In the genomic region with DNA sequence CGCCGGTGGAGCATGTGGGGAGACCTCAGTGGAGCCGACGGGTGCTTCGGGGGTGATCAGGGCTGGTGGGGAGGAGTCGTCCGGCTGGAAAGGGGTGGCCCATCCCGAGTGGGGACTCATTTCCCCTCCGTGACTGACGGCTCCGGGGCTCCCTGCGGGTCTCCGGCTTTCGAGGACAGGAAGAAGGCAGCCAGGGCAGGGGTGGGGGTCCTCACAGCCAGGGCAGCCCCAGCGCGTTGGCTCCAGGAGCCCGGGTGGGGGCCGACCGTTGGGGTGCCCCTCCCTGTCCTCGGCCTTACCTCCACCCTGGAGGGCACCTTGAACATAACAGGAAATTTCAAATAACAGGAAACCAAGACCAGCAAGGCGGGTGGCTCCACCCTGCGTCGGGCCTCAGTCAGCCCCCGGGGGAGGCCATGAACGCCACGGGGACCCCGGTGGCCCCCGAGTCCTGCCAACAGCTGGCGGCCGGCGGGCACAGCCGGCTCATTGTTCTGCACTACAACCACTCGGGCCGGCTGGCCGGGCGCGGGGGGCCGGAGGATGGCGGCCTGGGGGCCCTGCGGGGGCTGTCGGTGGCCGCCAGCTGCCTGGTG, we compare ENCODE assay signal across 9 cellular contexts. TPM values are rescaled to one million over a fixed set of nuclear protein-coding genes. Genes with fewer than 3 reads are reported as not detected.
DNase-seq lines count a peak whose midpoint lies in the region; ATAC-seq and TF ChIP-seq lines count a peak whose summit lies in the region.
"Had no signal": no experiment of that assay in that cellular context is flagged by ENCODE, and none has a peak within 500 bp of the region (broad histone marks: within the 10 kb centered on the region; RNA-seq: fewer than 3 reads in every experiment).

S1PR4 (plus strand) TSS at position 393 of the 596 bp plus-strand sequence; CDS start at position 417, 24 bp downstream.

- TF ChIP-seq CTCF in body of pancreas (IDR thresholded peaks at IDR 0.05), result no peak

- no peaks in the 10 kb centered on the region for H3K36me3 ChIP-seq in body of pancreas (replicated peaks in 1 of 2; ENCODE audit: insufficient read depth in 1 of 2, low read depth in 2 of 2)

- no peaks in the 10 kb centered on the region for H3K9me3 Mint-ChIP-seq in T-helper 1 cell treated with Interleukin-12 subunit alpha and Interleukin-12 subunit beta and Interleukin-4 antibody, amounts not matched to agents 30 μg/mL and 1 μg/mL, for 36 hours

- TF ChIP-seq POLR2A in body of pancreas (IDR thresholded peaks at IDR 0.05), result peak in 1 of 3 donors; percentile 20

- peak; percentile 54 for ATAC-seq in GM19463 (IDR thresholded peaks at IDR 0.05; ENCODE audit: unreplicated experiment)
- ATAC-seq in body of pancreas, result peak; percentile 30
- ATAC-seq in HG02571 (IDR thresholded peaks at IDR 0.05; ENCODE audit: unreplicated experiment), result no peak

- H3K27ac Mint-ChIP-seq in T-helper 1 cell treated with Interleukin-12 subunit alpha and Interleukin-12 subunit beta and Interleukin-4 antibody, amounts not matched to agents 30 μg/mL and 1 μg/mL, for 36 hours, result peak within 1 kb of the TSS; percentile 94

- H3K27ac ChIP-seq in body of pancreas, result peak within 1 kb of the TSS in 1 of 4 donors; percentile 64

- peak within 1 kb of the TSS; percentile 98 for H3K4me3 Mint-ChIP-seq in T-helper 1 cell treated with Interleukin-12 subunit alpha and Interleukin-12 subunit beta and Interleukin-4 antibody, amounts not matched to agents 30 μg/mL and 1 μg/mL, for 36 hours

- H3K4me1 ChIP-seq in body of pancreas, result no peaks in the 10 kb centered on the region

- WGBS in body of pancreas, 2 donors, result 60 to 76% methylated on average over 17 to 37 of the region's 42 CpGs

- H3K4me1 Mint-ChIP-seq in T-helper 1 cell treated with Interleukin-12 subunit alpha and Interleukin-12 subunit beta and Interleukin-4 antibody, amounts not matched to agents 30 μg/mL and 1 μg/mL, for 36 hours (ENCODE audit: low read depth), result peaks cover 16% of the 10 kb centered on the region

- no peaks in the 10 kb centered on the region for H3K27me3 ChIP-seq in body of pancreas

- H3K36me3 Mint-ChIP-seq in T-helper 1 cell treated with Interleukin-12 subunit alpha and Interleukin-12 subunit beta and Interleukin-4 antibody, amounts not matched to agents 30 μg/mL and 1 μg/mL, for 36 hours (ENCODE audit: low read depth), result peaks cover 38% of the 10 kb centered on the region

- H3K4me3 ChIP-seq in body of pancreas, result no peak within 1 kb of the TSS

- intact Hi-C loops in body of pancreas (cut with DNase I), result no loop called here

- no peaks in the 10 kb centered on the region for H3K27me3 Mint-ChIP-seq in T-helper 1 cell treated with Interleukin-12 subunit alpha and Interleukin-12 subunit beta and Interleukin-4 antibody, amounts not matched to agents 30 μg/mL and 1 μg/mL, for 36 hours (ENCODE audit: low read depth)

- DNase-seq in body of pancreas, result no peak
- DNase-seq in stimulated activated CD4-positive, alpha-beta T cell treated with anti-CD3 and anti-CD28 coated beads, Interleukin-15, amount 100 ng/mL, for 24 hours, result peak; percentile 75
- no peak for DNase-seq in DMS 273 treated with DMSO at 0.1 percent for 48 hours (lab: John Stamatoyannopoulos, UW)
- DNase-seq in dedifferentiated amniotic fluid mesenchymal stem cell (ENCODE audit: extremely low spot score), result no peak
- no peak for DNase-seq in retina

- H3K9me3 ChIP-seq in body of pancreas, result no peaks in the 10 kb centered on the region

RNA-seq across cellular contexts. Expression of gene S1PR4, which starts in this region (rescaled TPM):
- total RNA-seq in body of pancreas, result 1 to 10 TPM; 1.8 to 3.3 TPM
- total RNA-seq: M059J had no signal
